ENCODE assay signal across 10 cellular contexts in the genomic region with DNA sequence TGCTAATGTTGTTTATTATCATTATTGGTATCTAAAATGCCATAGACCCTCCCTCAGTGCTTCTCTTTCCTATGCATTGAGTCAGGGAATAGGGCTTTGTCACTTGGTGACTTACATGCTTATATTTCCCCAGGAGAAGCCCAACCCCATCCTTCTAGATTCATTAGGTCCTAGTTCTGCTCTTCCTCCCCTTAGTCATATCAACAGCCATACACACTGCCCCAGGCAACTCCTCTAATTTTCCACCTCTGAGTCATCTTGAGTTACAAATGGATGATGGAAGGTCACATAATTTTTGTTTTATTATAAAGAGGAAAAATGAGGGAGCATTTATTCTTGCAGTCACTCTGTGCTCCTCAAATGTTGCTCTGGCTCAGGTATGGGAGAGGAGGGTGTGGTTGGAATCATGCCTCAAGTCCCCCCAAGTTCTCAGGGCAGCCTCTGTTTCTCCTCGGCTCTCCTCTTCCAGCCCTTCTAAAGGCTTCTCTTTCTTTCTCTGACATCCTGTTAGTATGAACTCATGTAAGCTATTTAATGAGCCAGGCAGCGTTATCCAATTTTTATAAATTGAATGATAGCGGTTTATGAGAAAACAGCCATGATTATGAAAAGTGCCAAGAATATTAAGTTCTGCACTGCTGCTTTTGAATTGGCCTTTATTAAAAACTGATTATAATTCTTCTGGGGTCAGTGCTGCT. TPM values are rescaled to one million over a fixed set of nuclear protein-coding genes. Genes with fewer than 3 reads are reported as not detected.
DNase-seq lines count a peak whose midpoint lies in the region; TF ChIP-seq lines count a peak whose summit lies in the region.
"Had no signal": no experiment of that assay in that cellular context is flagged by ENCODE, and none has a peak within 500 bp of the region (broad histone marks: within the 10 kb centered on the region; RNA-seq: fewer than 3 reads in every experiment).

No MANE protein-coding gene starts in this region.

- H3K36me3 ChIP-seq in left ventricle myocardium inferior (no peaks in the 10 kb centered on the region), subcutaneous abdominal adipose tissue (ENCODE audit: control insufficient read depth in 5 of 5, insufficient read depth in 5 of 5, low read length in 5 of 5) (no peaks in the 10 kb centered on the region)
- H3K36me3 ChIP-seq: neutrophil had no signal

- H3K4me3 ChIP-seq in astrocyte of the spinal cord (ENCODE audit: low read depth, low read length), result no peak overlapping the region
- no peak overlapping the region for H3K4me3 ChIP-seq in left ventricle myocardium inferior
- no peak overlapping the region for H3K4me3 ChIP-seq in subcutaneous abdominal adipose tissue (ENCODE audit: low read depth in 1 of 5, low read length in 5 of 5)

- in situ Hi-C loops in astrocyte of the spinal cord (cut with HindIII; ENCODE audit: low sequenced_read_pairs), result no loop called here

- H3K9me3 ChIP-seq in left ventricle myocardium inferior (replicated peaks), result peaks cover 7% of the 10 kb centered on the region
- peaks cover 0 to 6% (median 0%) of the 10 kb centered on the region in 5 donors for H3K9me3 ChIP-seq in subcutaneous abdominal adipose tissue (ENCODE audit: control insufficient read depth in 5 of 5, low read length in 5 of 5)
- H3K9me3 ChIP-seq: neutrophil had no signal

- peaks cover 20% of the 10 kb centered on the region for H3K4me1 ChIP-seq in left ventricle myocardium inferior
- peaks cover 0 to 13% (median 11%) of the 10 kb centered on the region in 5 donors for H3K4me1 ChIP-seq in subcutaneous abdominal adipose tissue (ENCODE audit: control insufficient read depth in 5 of 5, insufficient read depth in 5 of 5, low read length in 5 of 5)

- peak overlapping the region; percentile 65 for H3K27ac ChIP-seq in left ventricle myocardium inferior (replicated peaks)
- peak overlapping the region; percentile 17 for H3K27ac ChIP-seq in subcutaneous abdominal adipose tissue (ENCODE audit: low read depth, low read length)
- H3K27ac ChIP-seq: neutrophil had no signal

- intact Hi-C loops in left ventricle myocardium inferior (cut with micrococcal nuclease), result no loop called here

- no peak for TF ChIP-seq CTCF in astrocyte of the spinal cord (IDR thresholded peaks at IDR 0.05; ENCODE audit: low read depth, low read length)
- TF ChIP-seq CTCF in left ventricle myocardium inferior (IDR thresholded peaks at IDR 0.05; ENCODE audit: borderline replicate concordance), result no peak

- DNase-seq in HCEC 1CT (peak; percentile 86), astrocyte of the spinal cord (ENCODE audit: low read depth, low spot score) (peak; percentile 76), left ventricle myocardium inferior (no peak), amygdala (lab: John Stamatoyannopoulos, UW) (no peak), SHP77 (lab: John Stamatoyannopoulos, UW) (no peak), COLO668 (lab: John Stamatoyannopoulos, UW; ENCODE audit: unreplicated experiment) (no peak), HUDEP-2 (lab: John Stamatoyannopoulos, UW; ENCODE audit: unreplicated experiment in 76 of 76) (no peak)
- DNase-seq: NCI-H2171 had no signal

- H3K9ac ChIP-seq in subcutaneous abdominal adipose tissue (ENCODE audit: low read length in 5 of 5), result no peak overlapping the region

- H3K27me3 ChIP-seq in left ventricle myocardium inferior (ENCODE audit: low read depth), result no peaks in the 10 kb centered on the region
- H3K27me3 ChIP-seq in subcutaneous abdominal adipose tissue (ENCODE audit: control insufficient read depth in 5 of 5, insufficient read depth in 4 of 5, low read length in 5 of 5), result no peaks in the 10 kb centered on the region

RNA-seq across cellular contexts. Expression of gene FSTL1, which starts 45.6 kb away (rescaled TPM):
- 243 TPM for total RNA-seq in left ventricle myocardium inferior

Comparison
In these comparisons a context has a peak if more than half of its experiments do, and no peak if none do; other contexts are left out.
1. DNase-seq: peak in HCEC 1CT (single experiment) and astrocyte of the spinal cord (single experiment); none in left ventricle myocardium inferior (single experiment), amygdala (0 of 56), SHP77 (0 of 2), COLO668 (single experiment) and HUDEP-2 (0 of 76).